ENCODE assay signal across 19 cellular contexts in genomic region chr19:42421101-42421500, GRCh38. TPM values are rescaled to one million over a fixed set of nuclear protein-coding genes. Genes with fewer than 3 reads are reported as not detected.
DNase-seq lines count a peak whose midpoint lies in the region; ATAC-seq and TF ChIP-seq lines count a peak whose summit lies in the region.
"Had no signal": no experiment of that assay in that cellular context is flagged by ENCODE, and none has a peak within 500 bp of the region (broad histone marks: within the 10 kb centered on the region; RNA-seq: fewer than 3 reads in every experiment).

No MANE protein-coding gene starts in this region.

- no peaks in the 10 kb centered on the region for H3K27me3 Mint-ChIP-seq in activated naive CD8-positive, alpha-beta T cell treated with anti-CD3 and anti-CD28 coated beads, Interleukin-2, amount 10 ng/mL, durations not matched to agents 7 days and 5 days
- no peaks in the 10 kb centered on the region for H3K27me3 Mint-ChIP-seq in activated naive CD8-positive, alpha-beta T cell treated with anti-CD3 and anti-CD28 coated beads, Interleukin-2, amount 50 U/mL, for 24 hours

- peak overlapping the region; percentile 80 for H3K27ac ChIP-seq in VCaP
- peak overlapping the region; percentile 76 for H3K27ac ChIP-seq in right cardiac atrium (ENCODE audit: low read length)
- peak overlapping the region; percentile 100 for H3K27ac ChIP-seq in subcutaneous abdominal adipose tissue (ENCODE audit: low read depth, low read length)

- no peaks in the 10 kb centered on the region for H3K36me3 ChIP-seq in subcutaneous abdominal adipose tissue (ENCODE audit: control insufficient read depth in 5 of 5, insufficient read depth in 5 of 5, low read length in 5 of 5)
- H3K36me3 ChIP-seq: BE2C had no signal

- no peak for DNase-seq in activated naive CD8-positive, alpha-beta T cell treated with anti-CD3 and anti-CD28 coated beads, Interleukin-2, amount 10 ng/mL, durations not matched to agents 7 days and 5 days
- no peak for DNase-seq in activated naive CD8-positive, alpha-beta T cell treated with anti-CD3 and anti-CD28 coated beads, Interleukin-2, amount 50 U/mL, for 24 hours
- DNase-seq in right cardiac atrium (no peak), DMS153 treated with DMSO at 0.1 percent for 48 hours (lab: John Stamatoyannopoulos, UW; ENCODE audit: unreplicated experiment) (no peak)
- DNase-seq: activated gamma-delta T cell; BE2C; central memory CD4-positive, alpha-beta T cell; erythroblast; GDM1; SK-N-SH; stimulated activated CD4-positive, alpha-beta T cell treated with anti-CD3 and anti-CD28 coated beads, Interleukin-2, amount 100 ng/mL, for 48 hours; stimulated activated naive CD4-positive, alpha-beta T cell had no signal

- peak overlapping the region; percentile 43 for H3K27ac Mint-ChIP-seq in activated naive CD8-positive, alpha-beta T cell treated with anti-CD3 and anti-CD28 coated beads, Interleukin-2, amount 10 ng/mL, durations not matched to agents 7 days and 5 days
- no peak overlapping the region for H3K27ac Mint-ChIP-seq in activated naive CD8-positive, alpha-beta T cell treated with anti-CD3 and anti-CD28 coated beads, Interleukin-2, amount 50 U/mL, for 24 hours
- H3K27ac Mint-ChIP-seq: GM23338 had no signal

- peaks cover 3% of the 10 kb centered on the region for H3K36me3 Mint-ChIP-seq in activated naive CD8-positive, alpha-beta T cell treated with anti-CD3 and anti-CD28 coated beads, Interleukin-2, amount 10 ng/mL, durations not matched to agents 7 days and 5 days
- peaks cover 6% of the 10 kb centered on the region for H3K36me3 Mint-ChIP-seq in activated naive CD8-positive, alpha-beta T cell treated with anti-CD3 and anti-CD28 coated beads, Interleukin-2, amount 50 U/mL, for 24 hours (ENCODE audit: low read depth)

- 72% methylated on average over 4 of the region's 4 CpGs for WGBS in right cardiac atrium

- H3K4me3 ChIP-seq in right cardiac atrium (ENCODE audit: low read length) = no peak overlapping the region
- H3K4me3 ChIP-seq in subcutaneous abdominal adipose tissue (ENCODE audit: low read depth in 1 of 5, low read length in 5 of 5) = peak overlapping the region; percentile 23 to 88 (median 67)
- H3K4me3 ChIP-seq: GM23338 had no signal

- peak overlapping the region; percentile 64 to 89 (median 69) for H3K9ac ChIP-seq in subcutaneous abdominal adipose tissue (ENCODE audit: low read length in 5 of 5)
- H3K9ac ChIP-seq: SK-N-SH had no signal

- H3K4me1 ChIP-seq in right cardiac atrium (ENCODE audit: control insufficient read depth, insufficient read depth, low read length) = peaks cover 10% of the 10 kb centered on the region
- peaks cover 15 to 73% (median 58%) of the 10 kb centered on the region in 5 donors for H3K4me1 ChIP-seq in subcutaneous abdominal adipose tissue (ENCODE audit: control insufficient read depth in 5 of 5, insufficient read depth in 5 of 5, low read length in 5 of 5)
- H3K4me1 ChIP-seq: BE2C had no signal

- no peak for TF ChIP-seq CTCF in VCaP (conservative IDR thresholded peaks at IDR 0.05)

- no peaks in the 10 kb centered on the region for H3K9me3 Mint-ChIP-seq in activated naive CD8-positive, alpha-beta T cell treated with anti-CD3 and anti-CD28 coated beads, Interleukin-2, amount 10 ng/mL, durations not matched to agents 7 days and 5 days
- no peaks in the 10 kb centered on the region for H3K9me3 Mint-ChIP-seq in activated naive CD8-positive, alpha-beta T cell treated with anti-CD3 and anti-CD28 coated beads, Interleukin-2, amount 50 U/mL, for 24 hours

- POLR2A ChIA-PET in activated naive CD8-positive, alpha-beta T cell treated with anti-CD3 and anti-CD28 coated beads, Interleukin-2, amount 10 ng/mL, durations not matched to agents 7 days and 5 days (lab: Charles Lee) = no interaction called here

- no peak for ATAC-seq in activated naive CD8-positive, alpha-beta T cell treated with anti-CD3 and anti-CD28 coated beads, Interleukin-2, amount 10 ng/mL, durations not matched to agents 7 days and 5 days (ENCODE audit: low read depth)
- no peak for ATAC-seq in activated naive CD8-positive, alpha-beta T cell treated with anti-CD3 and anti-CD28 coated beads, Interleukin-2, amount 50 U/mL, for 24 hours
- no peak for ATAC-seq in right cardiac atrium
- ATAC-seq in HG02981 (IDR thresholded peaks at IDR 0.05; ENCODE audit: unreplicated experiment) = no peak
- ATAC-seq in HG03378 (IDR thresholded peaks at IDR 0.05; ENCODE audit: unreplicated experiment) = no peak
- ATAC-seq: activated CD4-positive, CD25-positive, alpha-beta regulatory T cell treated with anti-CD3 and anti-CD28 coated beads, Interleukin-2, amount 50 U/mL, for 24 hours; GM23338 had no signal

- H3K27me3 ChIP-seq in right cardiac atrium (ENCODE audit: control insufficient read depth, insufficient read depth) = no peaks in the 10 kb centered on the region
- peaks cover 0 to 3% (median 0%) of the 10 kb centered on the region in 5 donors for H3K27me3 ChIP-seq in subcutaneous abdominal adipose tissue (ENCODE audit: control insufficient read depth in 5 of 5, insufficient read depth in 4 of 5, low read length in 5 of 5)
- H3K27me3 ChIP-seq: BE2C had no signal

- H3K9me3 ChIP-seq in right cardiac atrium (ENCODE audit: control insufficient read depth, low read length) (no peaks in the 10 kb centered on the region), subcutaneous abdominal adipose tissue (ENCODE audit: control insufficient read depth in 5 of 5, low read length in 5 of 5) (no peaks in the 10 kb centered on the region)
- H3K9me3 ChIP-seq: BE2C, SK-N-SH had no signal

- peak overlapping the region; percentile 28 for H3K4me3 Mint-ChIP-seq in activated naive CD8-positive, alpha-beta T cell treated with anti-CD3 and anti-CD28 coated beads, Interleukin-2, amount 10 ng/mL, durations not matched to agents 7 days and 5 days
- no peak overlapping the region for H3K4me3 Mint-ChIP-seq in activated naive CD8-positive, alpha-beta T cell treated with anti-CD3 and anti-CD28 coated beads, Interleukin-2, amount 50 U/mL, for 24 hours

- intact Hi-C loops in right cardiac atrium (cut with DNase I) = no loop called here

- H3K4me1 Mint-ChIP-seq in activated naive CD8-positive, alpha-beta T cell treated with anti-CD3 and anti-CD28 coated beads, Interleukin-2, amount 10 ng/mL, durations not matched to agents 7 days and 5 days = peaks cover 36% of the 10 kb centered on the region
- H3K4me1 Mint-ChIP-seq in activated naive CD8-positive, alpha-beta T cell treated with anti-CD3 and anti-CD28 coated beads, Interleukin-2, amount 50 U/mL, for 24 hours = peaks cover 41% of the 10 kb centered on the region

RNA-seq across cellular contexts. Expression of gene LIPE, which starts 6.1 kb away (rescaled TPM):
- total RNA-seq in activated naive CD8-positive, alpha-beta T cell treated with anti-CD3 and anti-CD28 coated beads, Interleukin-2, amount 10 ng/mL, durations not matched to agents 7 days and 5 days = 10 to 100 TPM; 34.6 to 35.1 TPM
- total RNA-seq in right cardiac atrium = 10 to 100 TPM in 2 of 4 donors, 1 to 10 TPM in 2; 9.4 to 44.9 (median 12.3) TPM
- 81.6 TPM for polyA plus RNA-seq in right cardiac atrium

RNA-seq across cellular contexts. Expression of gene CXCL17, which starts 21.6 kb away (rescaled TPM):
- not detected for total RNA-seq in activated naive CD8-positive, alpha-beta T cell treated with anti-CD3 and anti-CD28 coated beads, Interleukin-2, amount 10 ng/mL, durations not matched to agents 7 days and 5 days
- total RNA-seq in right cardiac atrium = not detected
- polyA plus RNA-seq in right cardiac atrium = not detected
- total RNA-seq: GM23338, renal cortical epithelial cell had no signal
- polyA plus RNA-seq: SK-N-SH had no signal

RNA-seq across cellular contexts. Expression of gene CNFN, which starts 31.0 kb away (rescaled TPM):
- total RNA-seq in activated naive CD8-positive, alpha-beta T cell treated with anti-CD3 and anti-CD28 coated beads, Interleukin-2, amount 10 ng/mL, durations not matched to agents 7 days and 5 days = not detected
- total RNA-seq in right cardiac atrium = under 1 TPM in 3 of 4 donors, not detected in 1; 0.50 to 0.91 (median 0.66) TPM
- polyA plus RNA-seq in right cardiac atrium = 1.9 TPM
- total RNA-seq: renal cortical epithelial cell had no signal
